ENCODE assay signal across 1 cellular context in the genomic region with DNA sequence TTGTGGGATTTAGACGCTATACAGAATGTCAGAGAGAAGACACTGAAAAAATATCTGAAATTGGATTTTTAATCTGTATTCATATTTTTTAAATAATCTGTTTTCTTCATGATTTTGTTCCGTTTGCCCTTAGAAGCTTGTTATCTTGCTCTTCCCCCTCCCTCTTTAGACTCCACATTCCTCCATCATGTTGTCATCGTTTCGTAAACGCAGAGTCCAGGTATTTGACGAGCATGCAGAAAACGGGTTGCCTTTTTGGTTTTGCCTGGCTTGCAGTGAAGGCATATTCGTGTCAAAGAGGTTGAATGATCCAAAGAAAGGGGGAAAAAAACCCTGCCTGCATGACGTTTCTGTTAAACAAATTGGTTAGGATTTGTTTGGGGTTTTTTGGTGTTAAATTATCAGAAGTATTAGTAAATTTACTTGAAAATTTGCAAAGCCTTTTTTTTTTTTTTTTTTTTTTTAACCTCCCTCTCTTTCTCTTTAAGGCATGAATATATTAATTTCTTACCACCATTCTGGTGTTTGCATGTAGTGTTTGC.
TF ChIP-seq lines count a peak whose summit lies in the region.

No MANE protein-coding gene starts in this region.

TF ChIP-seq in WTC11, 78 proteins besides CTCF, POLR2A, EP300 and RAD21 (continued from another document):
- TF ChIP-seq, protein P1, sequence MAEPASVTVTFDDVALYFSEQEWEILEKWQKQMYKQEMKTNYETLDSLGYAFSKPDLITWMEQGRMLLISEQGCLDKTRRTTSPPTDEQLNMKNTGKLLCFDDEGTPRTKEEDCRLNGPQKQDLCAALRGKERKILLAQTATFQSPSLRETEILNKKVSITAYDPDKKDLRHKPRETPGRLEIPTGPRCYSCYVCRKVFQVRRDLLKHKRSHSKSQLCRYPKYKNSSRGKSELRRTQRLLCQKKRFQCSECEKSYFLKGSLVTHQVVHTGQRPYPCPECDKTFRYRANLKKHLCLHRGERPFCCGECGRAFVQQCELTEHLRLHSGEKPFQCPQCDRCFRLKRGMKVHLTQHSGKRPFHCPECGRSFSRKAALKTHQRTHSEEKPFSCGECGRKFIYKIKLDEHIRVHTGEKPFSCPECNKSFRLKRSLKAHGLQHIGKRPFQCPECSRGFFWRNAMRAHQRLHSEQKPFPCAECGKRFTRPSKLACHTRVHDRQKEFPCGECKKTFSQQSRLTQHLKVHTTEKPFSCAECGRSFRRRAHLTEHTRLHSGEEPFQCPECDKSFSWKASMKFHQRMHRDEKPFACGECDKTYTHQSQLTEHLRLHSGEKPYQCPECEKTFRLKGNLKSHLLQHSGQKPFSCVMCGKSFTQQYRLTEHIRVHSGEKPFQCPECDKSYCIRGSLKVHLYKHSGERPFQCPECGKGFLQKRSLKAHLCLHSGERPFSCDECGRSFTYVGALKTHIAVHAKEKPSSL (CRISPR knock-in tag; conservative IDR thresholded peaks at IDR 0.05) = no peak
- TF ChIP-seq MYBL2 (CRISPR knock-in tag; IDR thresholded peaks at IDR 0.05) (no peak), SMAD3 (CRISPR knock-in tag; IDR thresholded peaks at IDR 0.05; ENCODE audit: borderline replicate concordance) (no peak)
